In the genomic region with DNA sequence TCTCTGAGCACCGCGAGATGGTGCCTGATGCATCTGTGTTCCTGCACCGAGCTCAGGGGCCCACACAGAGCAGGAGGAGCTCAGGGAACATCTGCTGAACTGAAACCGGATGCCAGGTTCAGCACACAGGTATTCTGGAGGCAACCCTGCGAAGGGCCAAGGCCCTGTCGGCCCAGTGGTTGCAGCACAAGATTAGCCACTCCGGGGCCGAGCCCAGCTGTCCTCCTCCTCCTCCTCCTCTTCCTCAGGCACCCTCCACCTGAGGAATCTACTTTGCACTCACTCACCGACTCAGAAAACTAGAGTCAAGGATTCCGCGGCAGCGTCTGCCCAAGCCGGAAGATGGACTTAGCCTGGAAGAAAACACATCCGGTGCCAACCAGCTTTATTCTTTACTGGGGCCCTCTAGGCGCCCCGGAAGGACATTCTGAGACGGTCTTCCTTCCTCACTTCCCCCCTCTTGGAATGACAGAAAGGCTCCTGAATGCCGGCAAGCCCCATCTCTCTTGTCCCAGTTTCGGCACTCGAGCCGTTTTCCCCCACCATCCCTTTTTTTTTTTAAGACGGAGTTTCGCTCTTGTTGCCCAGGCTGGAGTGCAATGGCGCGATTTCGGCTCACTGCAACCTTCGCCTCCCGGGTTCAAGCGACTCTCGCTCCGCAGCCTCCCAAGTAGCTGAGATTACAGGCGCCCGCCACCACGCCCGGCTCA, we compare ENCODE assay signal across 8 cellular contexts. TPM values are rescaled to one million over a fixed set of nuclear protein-coding genes. Genes with fewer than 3 reads are reported as not detected.
DNase-seq lines count a peak whose midpoint lies in the region; ATAC-seq and TF ChIP-seq lines count a peak whose summit lies in the region.

A gene with protein sequence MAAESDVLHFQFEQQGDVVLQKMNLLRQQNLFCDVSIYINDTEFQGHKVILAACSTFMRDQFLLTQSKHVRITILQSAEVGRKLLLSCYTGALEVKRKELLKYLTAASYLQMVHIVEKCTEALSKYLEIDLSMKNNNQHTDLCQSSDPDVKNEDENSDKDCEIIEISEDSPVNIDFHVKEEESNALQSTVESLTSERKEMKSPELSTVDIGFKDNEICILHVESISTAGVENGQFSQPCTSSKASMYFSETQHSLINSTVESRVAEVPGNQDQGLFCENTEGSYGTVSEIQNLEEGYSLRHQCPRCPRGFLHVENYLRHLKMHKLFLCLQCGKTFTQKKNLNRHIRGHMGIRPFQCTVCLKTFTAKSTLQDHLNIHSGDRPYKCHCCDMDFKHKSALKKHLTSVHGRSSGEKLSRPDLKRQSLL (minus strand): TSS at position 360 of the 710 bp plus-strand sequence. CDS start 1,251 bp downstream, outside the sequence.

- peak; percentile 91 for DNase-seq in GM06990 (ENCODE audit: extremely low read depth, insufficient read length)
- DNase-seq in HFF-Myc (ENCODE audit: extremely low read depth, low read depth) = no peak
- DNase-seq in MV-4-11 (lab: John Stamatoyannopoulos, UW) = peak; percentile 84
- DNase-seq in SK-N-DZ (ENCODE audit: low spot score) = peak; percentile 89
- peak; percentile 72 to 73 for DNase-seq in activated naive CD4-positive, alpha-beta T cell treated with anti-CD3 and anti-CD28 coated beads, Interleukin-2, amount 50 U/mL, for 72 hours (ENCODE audit: low spot score in 2 of 2)
- DNase-seq in head of caudate nucleus = peak; percentile 74 to 97 (median 89)
- peak; percentile 89 for DNase-seq in osteocyte (ENCODE audit: extremely low spot score, unreplicated experiment)
- DNase-seq in transverse colon = peak; percentile 80

- intact Hi-C loops in head of caudate nucleus (cut with DNase I) (no loop called here), transverse colon (cut with DNase I; ENCODE audit: low total_unique reads) (no loop called here)

- H3K36me3 Mint-ChIP-seq in activated naive CD4-positive, alpha-beta T cell treated with anti-CD3 and anti-CD28 coated beads, Interleukin-2, amount 50 U/mL, for 72 hours = peaks cover 26 to 33% of the 10 kb centered on the region in 2 donors
- peaks cover 10% of the 10 kb centered on the region for H3K36me3 Mint-ChIP-seq in osteocyte (ENCODE audit: unreplicated experiment)

- H3K36me3 ChIP-seq in GM06990 (ENCODE audit: control insufficient read depth, insufficient read depth, low read length) (peaks cover 3% of the 10 kb centered on the region; the same call in 1 of the 2 replicates), transverse colon (peaks cover 0 to 26% (median 9%) of the 10 kb centered on the region in 4 donors)

- TF ChIP-seq POLR2A in transverse colon (IDR thresholded peaks at IDR 0.05) = peak; percentile 62

- no peaks in the 10 kb centered on the region for H3K9me3 ChIP-seq in transverse colon

- H3K4me1 ChIP-seq in transverse colon = peaks cover 5 to 16% (median 10%) of the 10 kb centered on the region in 4 donors

- H3K4me3 ChIP-seq in GM06990 (replicated peaks; ENCODE audit: low read depth, low read length) (peak within 1 kb of the TSS; percentile 82), HFF-Myc (replicated peaks; ENCODE audit: low read depth, low read length) (peak within 1 kb of the TSS; percentile 90), transverse colon (peak within 1 kb of the TSS; percentile 68 to 95 (median 82))

- H3K27me3 ChIP-seq in GM06990 (replicated peaks; ENCODE audit: control insufficient read depth, insufficient read depth, low read length) (no peaks in the 10 kb centered on the region), transverse colon (no peaks in the 10 kb centered on the region)

- peak within 1 kb of the TSS; percentile 97 to 100 for H3K27ac Mint-ChIP-seq in activated naive CD4-positive, alpha-beta T cell treated with anti-CD3 and anti-CD28 coated beads, Interleukin-2, amount 50 U/mL, for 72 hours
- H3K27ac Mint-ChIP-seq in osteocyte (ENCODE audit: unreplicated experiment) = peak within 1 kb of the TSS; percentile 96

- in situ Hi-C loops in transverse colon (cut with MboI; ENCODE audit: low pct_ligation_motif_present in 1 of 4, low pct_unique_long_range_greater_than_20kb in 1 of 4, low sequenced_read_pairs in 3 of 4) = no loop called here

- peak within 1 kb of the TSS; percentile 96 for H3K4me3 Mint-ChIP-seq in osteocyte (ENCODE audit: unreplicated experiment)

- peak within 1 kb of the TSS; percentile 84 to 94 (median 90) for H3K27ac ChIP-seq in transverse colon

- 0% methylated on average over 7 to 35 of the region's 35 CpGs for WGBS in transverse colon (ENCODE audit: low coverage in 1 of 2), 2 donors

- peaks cover 18% of the 10 kb centered on the region for H3K4me1 Mint-ChIP-seq in osteocyte (ENCODE audit: unreplicated experiment)

- ATAC-seq in activated naive CD4-positive, alpha-beta T cell treated with anti-CD3 and anti-CD28 coated beads, Interleukin-2, amount 50 U/mL, for 72 hours = peak; percentile 96 to 99

- no peaks in the 10 kb centered on the region for H3K9me3 Mint-ChIP-seq in activated naive CD4-positive, alpha-beta T cell treated with anti-CD3 and anti-CD28 coated beads, Interleukin-2, amount 50 U/mL, for 72 hours
- no peaks in the 10 kb centered on the region for H3K9me3 Mint-ChIP-seq in osteocyte (ENCODE audit: unreplicated experiment)

- TF ChIP-seq CTCF in GM06990 (IDR thresholded peaks at IDR 0.05; ENCODE audit: insufficient read depth, low read length, poor library complexity, severe bottlenecking) (no peak), HFF-Myc (IDR thresholded peaks at IDR 0.05; ENCODE audit: low read depth, low read length, missing control alignments) (no peak), osteocyte (IDR thresholded peaks at IDR 0.05) (no peak), transverse colon (IDR thresholded peaks at IDR 0.05) (no peak)

- H3K27me3 Mint-ChIP-seq in osteocyte (ENCODE audit: unreplicated experiment) = no peaks in the 10 kb centered on the region

- TF ChIP-seq EP300 in transverse colon (IDR thresholded peaks at IDR 0.05; ENCODE audit: low read depth) = no peak

RNA-seq across cellular contexts. Expression of the gene that starts here (rescaled TPM):
- polyA plus RNA-seq in SK-N-DZ (2014; cell fraction: cytosol; rRNA removed) = 9.0 and 9.4 TPM in 2 replicates
- 3.8 and 4.2 TPM in 2 replicates for polyA plus RNA-seq in SK-N-DZ (2014; cell fraction: nucleus; rRNA removed)
- 10 to 100 TPM in 1 of 2 donors, 1 to 10 TPM in 1; 8.2 to 18.7 TPM for total RNA-seq in activated naive CD4-positive, alpha-beta T cell treated with anti-CD3 and anti-CD28 coated beads, Interleukin-2, amount 50 U/mL, for 72 hours
- 7.6 and 9.1 TPM in 2 replicates for total RNA-seq in osteocyte
- 10 to 100 TPM in 1 of 4 donors, 1 to 10 TPM in 3; 5.2 to 10.1 (median 8.7) TPM for total RNA-seq in transverse colon
